In genomic region chr1:198261886-198262285, GRCh38 we compare ENCODE assay signal across 29 cellular contexts.
"Had no signal": no experiment of that assay in that cellular context is flagged by ENCODE, and none has a peak within 500 bp of the region (broad histone marks: within the 10 kb centered on the region; RNA-seq: fewer than 3 reads in every experiment).

No MANE protein-coding gene starts in this region.

- DNase-seq: activated CD4-positive, alpha-beta T cell treated with anti-CD3 and anti-CD28 coated beads for 48 hours; activated CD4-positive, alpha-beta T cell treated with anti-CD3 and anti-CD28 coated beads, Interleukin-2, amount 50 U/mL, for 4 hours; activated CD4-positive, CD25-positive, alpha-beta regulatory T cell treated with anti-CD3 and anti-CD28 coated beads, Interleukin-2, amount 50 U/mL, for 72 hours; activated CD8-positive, alpha-beta memory T cell treated with anti-CD3 and anti-CD28 coated beads, Interleukin-2, amount 50 U/mL, for 48 hours; activated CD8-positive, alpha-beta T cell treated with anti-CD3 and anti-CD28 coated beads, Interleukin-2, amount 10 ng/mL, durations not matched to agents 7 days and 5 days; activated effector memory CD4-positive, alpha-beta T cell treated with Interleukin-2 at 50 U/mL for 16 hours; activated naive CD4-positive, alpha-beta T cell; activated naive CD8-positive, alpha-beta T cell treated with anti-CD3 and anti-CD28 coated beads for 36 hours; activated T-cell treated with anti-CD3 and anti-CD28 coated beads, Interleukin-2, amount 50 U/mL, for 1 hour; adrenal gland; aorta; central memory CD4-positive, alpha-beta T cell; Karpas-422; MM.1S; NCI-H1105; NCI-H1436; NCI-H1694 treated with DMSO at 0.1 percent for 48 hours; NCI-H2029 treated with DMSO at 0.1 percent for 48 hours; NCI-H345; NCI-H510A; NCI-H526 treated with DMSO at 0.1 percent for 48 hours; NCI-H82; Right ventricle myocardium superior; RPMI8226; T-helper 17 cell; T-helper 9 cell had no signal

- H3K4me3 Mint-ChIP-seq: activated CD8-positive, alpha-beta T cell treated with anti-CD3 and anti-CD28 coated beads, Interleukin-2, amount 10 ng/mL, durations not matched to agents 7 days and 5 days; activated naive CD8-positive, alpha-beta T cell treated with anti-CD3 and anti-CD28 coated beads for 36 hours; T-helper 17 cell; WTC11 had no signal

- H3K27me3 Mint-ChIP-seq: activated naive CD8-positive, alpha-beta T cell treated with anti-CD3 and anti-CD28 coated beads for 36 hours; T-helper 17 cell had no signal

- H3K36me3 ChIP-seq: adrenal gland, breast epithelium had no signal

- ATAC-seq: activated CD8-positive, alpha-beta T cell treated with anti-CD3 and anti-CD28 coated beads, Interleukin-2, amount 10 ng/mL, durations not matched to agents 7 days and 5 days; T-helper 17 cell; WTC11 had no signal

- H3K36me3 Mint-ChIP-seq: WTC11 had no signal

- H3K27me3 ChIP-seq: adrenal gland, breast epithelium, SJSA1 had no signal

- H3K4me1 Mint-ChIP-seq: WTC11 had no signal

- H3K27ac Mint-ChIP-seq: activated CD8-positive, alpha-beta T cell treated with anti-CD3 and anti-CD28 coated beads, Interleukin-2, amount 10 ng/mL, durations not matched to agents 7 days and 5 days; activated naive CD8-positive, alpha-beta T cell treated with anti-CD3 and anti-CD28 coated beads for 36 hours; T-helper 17 cell; WTC11 had no signal

- H3K4me3 ChIP-seq: adrenal gland, breast epithelium, SJSA1 had no signal

- H3K9me3 Mint-ChIP-seq: WTC11 had no signal
